Comparison of ENCODE assay signal across 21 cellular contexts in the genomic region with DNA sequence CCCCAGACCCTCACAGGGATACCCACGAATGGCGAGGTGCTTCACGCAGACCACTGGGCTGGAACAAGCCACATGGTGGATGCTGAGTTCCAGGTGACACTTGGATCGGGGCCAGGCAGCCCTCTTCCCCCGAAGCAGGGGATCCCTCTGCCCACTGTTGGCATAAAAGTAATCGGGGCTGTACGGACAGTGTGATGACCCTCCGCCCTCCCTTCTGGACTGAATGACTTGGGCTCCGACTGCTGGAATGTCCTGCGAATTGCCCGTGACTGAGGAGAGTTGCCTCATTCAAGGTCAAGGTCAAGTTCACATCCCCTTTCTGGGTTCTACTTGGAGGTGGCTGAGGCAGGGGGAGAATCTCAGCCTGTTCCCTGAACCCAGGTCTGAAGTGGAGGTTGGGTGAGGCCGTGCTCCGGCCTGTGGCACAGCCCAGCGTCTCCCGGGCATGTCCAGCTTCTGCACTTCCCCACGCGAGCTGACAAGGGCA.
"Had no signal": no experiment of that assay in that cellular context is flagged by ENCODE, and none has a peak within 500 bp of the region (broad histone marks: within the 10 kb centered on the region; RNA-seq: fewer than 3 reads in every experiment).

No MANE protein-coding gene starts in this region.

- H3K4me3 Mint-ChIP-seq: activated CD4-positive, alpha-beta memory T cell treated with anti-CD3 and anti-CD28 coated beads for 36 hours; activated CD4-positive, alpha-beta T cell treated with anti-CD3 and anti-CD28 coated beads for 36 hours; activated naive CD8-positive, alpha-beta T cell; immature natural killer cell; mesothelial cell of epicardium; nephron had no signal

- H3K9me3 ChIP-seq: esophagus squamous epithelium, prostate gland, right atrium auricular region, thoracic aorta, upper lobe of left lung had no signal

- H3K36me3 Mint-ChIP-seq: activated CD4-positive, alpha-beta memory T cell treated with anti-CD3 and anti-CD28 coated beads for 36 hours; activated naive CD8-positive, alpha-beta T cell; immature natural killer cell; mesothelial cell of epicardium had no signal

- H3K4me1 ChIP-seq: esophagus squamous epithelium, prostate gland, right atrium auricular region, upper lobe of left lung had no signal

- H3K27me3 Mint-ChIP-seq: activated CD4-positive, alpha-beta T cell treated with anti-CD3 and anti-CD28 coated beads for 36 hours; activated naive CD8-positive, alpha-beta T cell had no signal

- H3K9me3 Mint-ChIP-seq: activated CD4-positive, alpha-beta memory T cell treated with anti-CD3 and anti-CD28 coated beads for 36 hours; immature natural killer cell; mesothelial cell of epicardium; nephron had no signal

- H3K4me3 ChIP-seq: cardiac muscle cell, esophagus squamous epithelium, prostate gland, right atrium auricular region, thoracic aorta, upper lobe of left lung had no signal

- H3K27me3 ChIP-seq: cardiac muscle cell, esophagus squamous epithelium, right atrium auricular region, upper lobe of left lung had no signal

- H3K27ac ChIP-seq: cardiac muscle cell, esophagus squamous epithelium, prostate gland, right atrium auricular region, thoracic aorta, upper lobe of left lung had no signal

- ATAC-seq: activated CD4-positive, alpha-beta T cell treated with anti-CD3 and anti-CD28 coated beads for 36 hours had no signal

- H3K4me1 Mint-ChIP-seq: activated CD4-positive, alpha-beta T cell treated with anti-CD3 and anti-CD28 coated beads for 36 hours; immature natural killer cell; mesothelial cell of epicardium; nephron had no signal

- DNase-seq: activated CD4-positive, alpha-beta memory T cell treated with anti-CD3 and anti-CD28 coated beads for 36 hours; activated CD4-positive, alpha-beta T cell treated with anti-CD3 and anti-CD28 coated beads for 36 hours; amygdala; dermis blood vessel endothelial cell; effector memory CD4-positive, alpha-beta T cell; esophagus squamous epithelium; immature natural killer cell; nucleus accumbens; small intestine; stimulated activated CD4-positive, alpha-beta T cell treated with anti-CD3 and anti-CD28 coated beads, Interleukin-4, amount 100 ng/mL, for 1 hour; SW 1271; T-helper 2 cell; WERI-Rb-1 had no signal

- H3K36me3 ChIP-seq: cardiac muscle cell, esophagus squamous epithelium, prostate gland, right atrium auricular region, thoracic aorta, upper lobe of left lung, WERI-Rb-1 had no signal

- H3K27ac Mint-ChIP-seq: activated CD4-positive, alpha-beta memory T cell treated with anti-CD3 and anti-CD28 coated beads for 36 hours; activated CD4-positive, alpha-beta T cell treated with anti-CD3 and anti-CD28 coated beads for 36 hours; activated naive CD8-positive, alpha-beta T cell; immature natural killer cell; mesothelial cell of epicardium; nephron had no signal
